14 cellular contexts compared by ENCODE assay signal in the genomic region with DNA sequence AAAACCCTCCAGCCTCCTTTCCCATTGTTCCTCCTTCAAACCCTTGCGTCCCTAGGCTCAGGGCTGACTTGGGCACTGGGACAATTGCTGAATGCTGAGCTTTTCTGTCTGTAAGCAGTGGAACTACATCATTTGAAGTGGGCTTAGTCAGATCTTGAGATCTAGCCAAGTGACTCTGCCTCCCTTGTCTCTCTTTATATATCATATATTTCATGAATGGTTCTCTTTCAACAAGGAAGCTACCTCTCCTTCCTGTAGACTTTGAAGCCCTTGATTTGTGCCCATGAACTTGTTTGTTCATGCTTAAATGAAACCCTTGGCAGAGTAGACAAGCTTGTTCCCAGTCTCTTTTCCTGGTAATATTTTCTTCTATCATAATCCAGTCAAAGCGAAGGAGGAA. TPM values are rescaled to one million over a fixed set of nuclear protein-coding genes. Genes with fewer than 3 reads are reported as not detected.
DNase-seq lines count a peak whose midpoint lies in the region; ATAC-seq, FAIRE-seq and TF ChIP-seq lines count a peak whose summit lies in the region.
"Had no signal": no experiment of that assay in that cellular context is flagged by ENCODE, and none has a peak within 500 bp of the region (broad histone marks: within the 10 kb centered on the region; RNA-seq: fewer than 3 reads in every experiment).

No MANE protein-coding gene starts in this region.

- no peak overlapping the region for H3K9ac ChIP-seq in astrocyte (ENCODE audit: low read length)

- H4K20me1 ChIP-seq in astrocyte (ENCODE audit: insufficient read depth, low read length): no peaks in the 10 kb centered on the region

- DNase-seq in HCEC 1CT (peak; percentile 21), astrocyte (ENCODE audit: low read depth) (peak; percentile 73), foreskin fibroblast (peak; percentile 50 to 79), tibial artery (no peak), C1 segment of cervical spinal cord (lab: John Stamatoyannopoulos, UW) (no peak), Right ventricle myocardium inferior (ENCODE audit: missing footprints) (no peak)
- DNase-seq: activated CD4-positive, alpha-beta T cell treated with anti-CD3 and anti-CD28 coated beads, Interleukin-2, amount 50 U/mL, for 48 hours; CD4-positive, alpha-beta T cell; heart left ventricle; NCI-H2171; SIG-M5 had no signal

- H3K4me1 Mint-ChIP-seq in astrocyte (ENCODE audit: low read depth, unreplicated experiment): peaks cover 7% of the 10 kb centered on the region
- H3K4me1 Mint-ChIP-seq in activated T-helper 17 cell treated with anti-CD3 and anti-CD28 coated beads, Interleukin-2, amount 50 U/mL, for 72 hours: no peaks in the 10 kb centered on the region

- peaks cover 11% of the 10 kb centered on the region for H3K4me1 ChIP-seq in astrocyte (ENCODE audit: insufficient read depth, low read length)
- peaks cover 0 to 39% (median 16%) of the 10 kb centered on the region in 4 donors for H3K4me1 ChIP-seq in tibial artery

- H3K36me3 ChIP-seq in astrocyte (ENCODE audit: insufficient read depth, low read length) (no peaks in the 10 kb centered on the region), tibial artery (no peaks in the 10 kb centered on the region)
- H3K36me3 ChIP-seq: heart left ventricle had no signal

- H3K27ac Mint-ChIP-seq in astrocyte (ENCODE audit: unreplicated experiment): no peak overlapping the region
- no peak overlapping the region for H3K27ac Mint-ChIP-seq in activated T-helper 17 cell treated with anti-CD3 and anti-CD28 coated beads, Interleukin-2, amount 50 U/mL, for 72 hours
- H3K27ac Mint-ChIP-seq: CD4-positive, alpha-beta T cell had no signal

- H3K27me3 ChIP-seq in astrocyte (ENCODE audit: insufficient read depth, low read length) (no peaks in the 10 kb centered on the region), tibial artery (no peaks in the 10 kb centered on the region)
- H3K27me3 ChIP-seq: heart left ventricle had no signal

- no peak for FAIRE-seq in astrocyte (lab: Jason Lieb, UNC)
- FAIRE-seq: G401.6, TTC549 had no signal

- H3K4me3 ChIP-seq in astrocyte (ENCODE audit: insufficient read depth, low read depth, low read length) (no peak overlapping the region), foreskin fibroblast (ENCODE audit: low read depth in 1 of 2, low read length in 2 of 2) (no peak overlapping the region), tibial artery (no peak overlapping the region)
- H3K4me3 ChIP-seq: heart left ventricle had no signal

- H3K4me3 Mint-ChIP-seq in astrocyte (ENCODE audit: unreplicated experiment): no peak overlapping the region
- H3K4me3 Mint-ChIP-seq in activated T-helper 17 cell treated with anti-CD3 and anti-CD28 coated beads, Interleukin-2, amount 50 U/mL, for 72 hours: no peak overlapping the region
- H3K4me3 Mint-ChIP-seq: CD4-positive, alpha-beta T cell had no signal

- intact Hi-C loops in tibial artery (cut with DNase I; ENCODE audit: low total_unique reads): no loop called here
- intact Hi-C loops in Right ventricle myocardium inferior (cut with DNase I): no loop called here

- H3K36me3 Mint-ChIP-seq in astrocyte (ENCODE audit: low read depth, unreplicated experiment): no peaks in the 10 kb centered on the region
- no peaks in the 10 kb centered on the region for H3K36me3 Mint-ChIP-seq in activated T-helper 17 cell treated with anti-CD3 and anti-CD28 coated beads, Interleukin-2, amount 50 U/mL, for 72 hours (ENCODE audit: low read depth)

- no peak overlapping the region for H3K4me2 ChIP-seq in astrocyte (ENCODE audit: low read length)

- no peak overlapping the region for H2AFZ ChIP-seq in astrocyte (ENCODE audit: low read depth, low read length)

- TF ChIP-seq CTCF in astrocyte (IDR thresholded peaks at IDR 0.05; ENCODE audit: insufficient read depth, low read depth, low read length) (no peak), foreskin fibroblast (IDR thresholded peaks at IDR 0.05; ENCODE audit: low read depth, low read length) (no peak), tibial artery (IDR thresholded peaks at IDR 0.05) (no peak)

- no peaks in the 10 kb centered on the region for H3K79me2 ChIP-seq in astrocyte (ENCODE audit: insufficient read depth, low read length)

- no peak for ATAC-seq in activated T-helper 17 cell treated with anti-CD3 and anti-CD28 coated beads, Interleukin-2, amount 50 U/mL, for 72 hours (replicated peaks)
- no peak for ATAC-seq in Right ventricle myocardium inferior
- ATAC-seq: heart left ventricle had no signal

- no peak overlapping the region for H3K27ac ChIP-seq in astrocyte (ENCODE audit: low read depth, low read length)
- peak overlapping the region; percentile 11 to 18 for H3K27ac ChIP-seq in tibial artery
- H3K27ac ChIP-seq: heart left ventricle had no signal

- no peaks in the 10 kb centered on the region for H3K27me3 Mint-ChIP-seq in astrocyte (ENCODE audit: low read depth, unreplicated experiment)
- peaks cover 11% of the 10 kb centered on the region for H3K27me3 Mint-ChIP-seq in activated T-helper 17 cell treated with anti-CD3 and anti-CD28 coated beads, Interleukin-2, amount 50 U/mL, for 72 hours
- H3K27me3 Mint-ChIP-seq: CD4-positive, alpha-beta T cell had no signal

- no peaks in the 10 kb centered on the region for H3K9me3 Mint-ChIP-seq in astrocyte (ENCODE audit: unreplicated experiment)
- H3K9me3 Mint-ChIP-seq in activated T-helper 17 cell treated with anti-CD3 and anti-CD28 coated beads, Interleukin-2, amount 50 U/mL, for 72 hours: no peaks in the 10 kb centered on the region
- H3K9me3 Mint-ChIP-seq: CD4-positive, alpha-beta T cell had no signal

- H3K9me3 ChIP-seq in astrocyte (ENCODE audit: insufficient read depth, low read depth, low read length) (no peaks in the 10 kb centered on the region), tibial artery (no peaks in the 10 kb centered on the region)
- H3K9me3 ChIP-seq: heart left ventricle had no signal

RNA-seq across cellular contexts. Expression of a gene that starts 60.0 kb away (rescaled TPM):
- total RNA-seq in astrocyte (38.1 and 38.4 TPM in 2 replicates), Right ventricle myocardium inferior (57.3 TPM)
- total RNA-seq in activated T-helper 17 cell treated with anti-CD3 and anti-CD28 coated beads, Interleukin-2, amount 50 U/mL, for 72 hours: under 1 TPM in 1 of 2 donors, not detected in 1; 0.45 TPM

Comparison
In these comparisons a context has a peak if more than half of its experiments do, and no peak if none do; other contexts are left out.
1. DNase-seq: peak in HCEC 1CT (single experiment), astrocyte (single experiment) and foreskin fibroblast (2 of 2); none in tibial artery (0 of 2), C1 segment of cervical spinal cord (0 of 14) and Right ventricle myocardium inferior (single experiment).
2. RNA of a gene that starts 60.0 kb away (total RNA-seq): 57.3 TPM in Right ventricle myocardium inferior (single experiment) and 38.1 to 38.4 TPM in astrocyte; 0.45 TPM in activated T-helper 17 cell treated with anti-CD3 and anti-CD28 coated beads, Interleukin-2, amount 50 U/mL, for 72 hours; every median in the first group is over 10 times any median in the second.